Comparison of ENCODE assay signal across 1 cellular context in genomic region chr19:16328824-16329482, GRCh38.
A peak's percentile ranks its signal among the peaks of the same experiment; 100 is the strongest.
TF ChIP-seq lines count a peak whose summit lies in the region.

No MANE protein-coding gene starts in this region.

TF ChIP-seq in GM12878, 131 proteins besides CTCF, POLR2A, EP300 and RAD21:
- no peak for TF ChIP-seq GATAD2B (conservative IDR thresholded peaks at IDR 0.05; ENCODE audit: low read depth)
- 0 out of 4 replicates have a peak, but pooled peaks of 1 of the 2 experiments have one; percentile 1 for TF ChIP-seq IKZF2 (IDR thresholded peaks at IDR 0.05)
